ENCODE assay signal across 32 cellular contexts in the genomic region with DNA sequence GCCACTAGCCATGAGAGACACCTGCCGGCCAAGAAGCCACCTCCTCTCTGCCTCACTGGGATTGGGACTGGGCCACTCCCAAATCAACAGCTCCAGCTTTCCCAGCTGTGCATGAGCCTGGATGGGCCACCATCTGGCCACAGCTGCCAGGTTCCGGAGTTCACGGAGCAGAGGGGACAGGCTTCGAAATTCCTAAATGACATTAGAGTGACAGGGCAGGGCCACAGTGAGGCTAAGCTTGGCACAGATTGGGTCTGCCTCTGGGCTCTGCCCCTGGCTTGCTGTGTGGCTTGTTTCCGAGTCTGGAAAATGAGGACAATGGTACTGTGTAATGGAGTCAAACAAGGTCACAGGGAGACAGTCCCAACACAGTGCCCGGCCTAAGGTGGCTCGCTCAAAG. TPM values are rescaled to one million over a fixed set of nuclear protein-coding genes. Genes with fewer than 3 reads are reported as not detected.
DNase-seq lines count a peak whose midpoint lies in the region; ATAC-seq, FAIRE-seq and TF ChIP-seq lines count a peak whose summit lies in the region.
"Had no signal": no experiment of that assay in that cellular context is flagged by ENCODE, and none has a peak within 500 bp of the region (broad histone marks: within the 10 kb centered on the region; RNA-seq: fewer than 3 reads in every experiment).

No MANE protein-coding gene starts in this region.

- peaks cover 14% of the 10 kb centered on the region for H3K27me3 Mint-ChIP-seq in neural progenitor cell (ENCODE audit: insufficient read depth, low read depth)

- intact Hi-C loops in heart right ventricle (cut with DNase I), result loop anchor here in 1 of 10 donors (5.0 kb wide), 1 partner anchor 83 kb away; no protein-coding TSS in a partner anchor

- peak overlapping the region; percentile 28 for H3K27ac ChIP-seq in caudate nucleus (ENCODE audit: low read depth, low read length)
- peak overlapping the region in 8 of 10 donors; percentile 45 to 77 (median 54) for H3K27ac ChIP-seq in heart right ventricle
- H3K27ac ChIP-seq in neural progenitor cell, result no peak overlapping the region
- H3K27ac ChIP-seq: cardiac muscle cell, epithelial cell of prostate, SJSA1, spleen had no signal

- no peaks in the 10 kb centered on the region for H4K20me1 ChIP-seq in neural progenitor cell (ENCODE audit: low read depth)

- H3K4me1 Mint-ChIP-seq in neural progenitor cell, result peaks cover 27% of the 10 kb centered on the region
- H3K4me1 Mint-ChIP-seq: CD4-positive, alpha-beta memory T cell; immature natural killer cell had no signal

- in situ Hi-C loops in GM13977 (cut with MboI; ENCODE audit: low pct_unique_long_range_greater_than_20kb, low sequenced_read_pairs, unreplicated experiment), result no loop called here

- ATAC-seq in heart right ventricle, result peak; percentile 60 to 85 (median 75)
- ATAC-seq: stimulated activated naive B cell treated with anti-CD40 and anti-IgM and Interleukin-4, amounts not matched to agents 10 μg/mL and 1 μg/mL and 100 μg/mL, for 72 hours; T-cell had no signal

- H2AFZ ChIP-seq in neural progenitor cell (replicated peaks), result no peak overlapping the region

- H3K79me2 ChIP-seq in neural progenitor cell (ENCODE audit: low read depth), result no peaks in the 10 kb centered on the region

- H3K4me2 ChIP-seq in neural progenitor cell, result no peak overlapping the region

- DNase-seq in caudate nucleus (lab: John Stamatoyannopoulos, UW) (peak in 51 of 61 donors; percentile 8 to 79 (median 48)), heart right ventricle (peak; percentile 30 to 44), neural progenitor cell (ENCODE audit: low spot score) (no peak), superior temporal gyrus (ENCODE audit: extremely low spot score) (peak; percentile 80), activated gamma-delta T cell (lab: John Stamatoyannopoulos, UW) (no peak), GM19239 (ENCODE audit: insufficient read length, low spot score) (no peak), GM13977 (ENCODE audit: low spot score) (no peak)
- DNase-seq: activated CD4-positive, alpha-beta T cell treated with anti-CD3 and anti-CD28 coated beads, Interleukin-2, amount 50 U/mL, for 4 hours; activated CD4-positive, CD25-positive, alpha-beta regulatory T cell; activated naive CD4-positive, alpha-beta T cell treated with anti-CD3 and anti-CD28 coated beads, Interleukin-2, amount 50 U/mL, for 16 hours; aorta; CD4-positive, alpha-beta memory T cell; immature natural killer cell; NCI-H1694 treated with DMSO at 0.1 percent for 48 hours; NCI-H2171 treated with DMSO at 0.1 percent for 48 hours; NCI-H524 treated with DMSO at 0.1 percent for 48 hours; spleen; stimulated activated CD4-positive, alpha-beta T cell treated with anti-CD3 and anti-CD28 coated beads, Interleukin-4, amount 100 ng/mL, for 1 hour; stimulated activated naive B cell treated with anti-CD40 and anti-IgM and Interleukin-4, amounts not matched to agents 10 μg/mL and 1 μg/mL and 100 μg/mL, for 72 hours; T-cell had no signal

- H3F3A ChIP-seq in neural progenitor cell (ENCODE audit: low read depth), result peaks cover 36% of the 10 kb centered on the region

- H3K9me3 ChIP-seq in heart right ventricle (no peaks in the 10 kb centered on the region), neural progenitor cell (ENCODE audit: low read depth) (no peaks in the 10 kb centered on the region)
- H3K9me3 ChIP-seq: SJSA1, spleen had no signal

- 31 to 37% methylated on average over 7 of the region's 7 CpGs for WGBS in heart right ventricle, 2 donors

- peaks cover 0 to 13% (median 0%) of the 10 kb centered on the region in 9 donors for H3K36me3 ChIP-seq in heart right ventricle
- H3K36me3 ChIP-seq in neural progenitor cell, result no peaks in the 10 kb centered on the region
- H3K36me3 ChIP-seq: cardiac muscle cell, SJSA1, spleen had no signal

- no peak for FAIRE-seq in GM19239 (lab: Jason Lieb, UNC)
- FAIRE-seq: G401.6, GM18507, RCC 7860 had no signal

- H3K36me3 Mint-ChIP-seq in neural progenitor cell, result no peaks in the 10 kb centered on the region
- H3K36me3 Mint-ChIP-seq: CD4-positive, alpha-beta memory T cell; immature natural killer cell; stimulated activated naive B cell treated with anti-CD40 and anti-IgM and Interleukin-4, amounts not matched to agents 10 μg/mL and 1 μg/mL and 100 μg/mL, for 72 hours; T-cell had no signal

- H3K9me3 Mint-ChIP-seq in neural progenitor cell, result no peaks in the 10 kb centered on the region
- H3K9me3 Mint-ChIP-seq: activated T-helper 1 cell treated with anti-CD3 and anti-CD28 coated beads, Interleukin-12 subunit alpha, Interleukin-12 subunit beta, Interleukin-2, Interleukin-4 antibody, amounts not matched to agents 30 ng/mL and 10 ng/mL and 1 ng/mL, durations not matched to agents 14 hours and 24 hours and 36 hours; CD4-positive, alpha-beta memory T cell; immature natural killer cell; stimulated activated naive B cell treated with anti-CD40 and anti-IgM and Interleukin-4, amounts not matched to agents 10 μg/mL and 1 μg/mL and 100 μg/mL, for 72 hours; T-cell had no signal

- TF ChIP-seq CTCF in heart right ventricle (IDR thresholded peaks at IDR 0.05), result peak in 2 of 9 donors; percentile 10 to 15
- no peak for TF ChIP-seq CTCF in neural progenitor cell (IDR thresholded peaks at IDR 0.05)
- TF ChIP-seq CTCF in GM13977 (IDR thresholded peaks at IDR 0.05; ENCODE audit: extremely low read depth, insufficient read depth, missing control alignments), result no peak

- H3K4me3 Mint-ChIP-seq in neural progenitor cell, result no peak overlapping the region
- H3K4me3 Mint-ChIP-seq: activated T-helper 1 cell treated with anti-CD3 and anti-CD28 coated beads, Interleukin-12 subunit alpha, Interleukin-12 subunit beta, Interleukin-2, Interleukin-4 antibody, amounts not matched to agents 30 ng/mL and 10 ng/mL and 1 ng/mL, durations not matched to agents 14 hours and 24 hours and 36 hours; CD4-positive, alpha-beta memory T cell; immature natural killer cell; stimulated activated naive B cell treated with anti-CD40 and anti-IgM and Interleukin-4, amounts not matched to agents 10 μg/mL and 1 μg/mL and 100 μg/mL, for 72 hours; T-cell had no signal

- peaks cover 0 to 62% (median 35%) of the 10 kb centered on the region in 9 donors for H3K4me1 ChIP-seq in heart right ventricle
- peaks cover 55% of the 10 kb centered on the region for H3K4me1 ChIP-seq in neural progenitor cell
- H3K4me1 ChIP-seq: SJSA1, spleen had no signal

- H3K4me3 ChIP-seq in heart right ventricle, result no peak overlapping the region
- no peak overlapping the region for H3K4me3 ChIP-seq in neural progenitor cell
- H3K4me3 ChIP-seq: cardiac muscle cell, SJSA1, spleen had no signal

- no peak overlapping the region for H3K9ac ChIP-seq in neural progenitor cell

- peak overlapping the region; percentile 57 for H3K27ac Mint-ChIP-seq in neural progenitor cell
- H3K27ac Mint-ChIP-seq: activated T-helper 1 cell treated with anti-CD3 and anti-CD28 coated beads, Interleukin-12 subunit alpha, Interleukin-12 subunit beta, Interleukin-2, Interleukin-4 antibody, amounts not matched to agents 30 ng/mL and 10 ng/mL and 1 ng/mL, durations not matched to agents 14 hours and 24 hours and 36 hours; CD4-positive, alpha-beta memory T cell; immature natural killer cell; stimulated activated naive B cell treated with anti-CD40 and anti-IgM and Interleukin-4, amounts not matched to agents 10 μg/mL and 1 μg/mL and 100 μg/mL, for 72 hours; T-cell had no signal

- H3K27me3 ChIP-seq in heart right ventricle (peaks cover 0 to 33% (median 15%) of the 10 kb centered on the region in 7 donors), neural progenitor cell (peaks cover 8% of the 10 kb centered on the region)

RNA-seq across cellular contexts. Expression of a gene that starts 6.5 kb away (rescaled TPM):
- total RNA-seq in heart right ventricle (10 to 100 TPM in 2 of 10 donors, 1 to 10 TPM in 7, under 1 TPM in 1; 0.90 to 12.9 (median 6.6) TPM), neural progenitor cell (ENCODE audit: low replicate concordance) (12.9 and 13.7 TPM in 2 replicates)
- polyA plus RNA-seq in heart right ventricle, result 1 to 10 TPM in 1 of 2 donors, under 1 TPM in 1; 0.70 to 8.0 TPM
- total RNA-seq: activated T-helper 1 cell treated with anti-CD3 and anti-CD28 coated beads, Interleukin-12 subunit alpha, Interleukin-12 subunit beta, Interleukin-2, Interleukin-4 antibody, amounts not matched to agents 30 ng/mL and 10 ng/mL and 1 ng/mL, durations not matched to agents 14 hours and 24 hours and 36 hours; aorta; cardiac muscle cell; CD4-positive, alpha-beta memory T cell; dermis microvascular lymphatic vessel endothelial cell; H7; LHCN-M2; pulmonary artery endothelial cell; SJSA1; T-cell had no signal
- polyA plus RNA-seq: cardiac muscle cell; CD4-positive, alpha-beta memory T cell; immature natural killer cell; neural cell had no signal

RNA-seq across cellular contexts. Expression of a gene that starts 45.5 kb away (rescaled TPM):
- total RNA-seq in heart right ventricle (100 to 1,000 TPM in 1 of 10 donors, 10 to 100 TPM in 9; 50.2 to 117 (median 75.3) TPM), neural progenitor cell (ENCODE audit: low replicate concordance) (56.1 and 69.7 TPM in 2 replicates)
- polyA plus RNA-seq in heart right ventricle, result 10 to 100 TPM; 48.9 to 62.3 TPM

Comparison
In these comparisons a context has a peak if more than half of its experiments do, and no peak if none do; other contexts are left out.
1. DNase-seq: peak in caudate nucleus (51 of 61), heart right ventricle (2 of 2) and superior temporal gyrus (single experiment); none in neural progenitor cell (single experiment), activated gamma-delta T cell (single experiment), GM19239 (single experiment) and GM13977 (single experiment).